In genomic region chr1:154777151-154777550, GRCh38 we compare ENCODE assay signal across 11 cellular contexts.
"Had no signal": no experiment of that assay in that cellular context is flagged by ENCODE, and none has a peak within 500 bp of the region (broad histone marks: within the 10 kb centered on the region; RNA-seq: fewer than 3 reads in every experiment).

No MANE protein-coding gene starts in this region.

- DNase-seq: activated CD4-positive, alpha-beta T cell treated with anti-CD3 and anti-CD28 coated beads, Interleukin-2, amount 50 U/mL, for 48 hours; cortex of kidney; effector CD8-positive, alpha-beta T cell; left ventricle myocardium inferior; mesenchymal stem cell; T-helper 2 cell; transverse colon had no signal

- H3K27ac ChIP-seq: epithelial cell of prostate, left ventricle myocardium inferior, transverse colon had no signal

- H3K9me3 ChIP-seq: transverse colon had no signal

- H3K4me3 Mint-ChIP-seq: activated naive CD8-positive, alpha-beta T cell; nephron had no signal

- H3K4me3 ChIP-seq: left ventricle myocardium inferior, transverse colon had no signal

- H3K36me3 ChIP-seq: transverse colon had no signal

- H3K27me3 Mint-ChIP-seq: activated naive CD8-positive, alpha-beta T cell had no signal

- H3K27me3 ChIP-seq: transverse colon had no signal

- ATAC-seq: activated CD4-positive, CD25-positive, alpha-beta regulatory T cell treated with anti-CD3 and anti-CD28 coated beads, Interleukin-2, amount 50 U/mL, for 24 hours had no signal

- H3K27ac Mint-ChIP-seq: activated naive CD8-positive, alpha-beta T cell; nephron had no signal

- H3K9me3 Mint-ChIP-seq: nephron had no signal

- H3K4me1 ChIP-seq: left ventricle myocardium inferior, transverse colon had no signal

- H3K36me3 Mint-ChIP-seq: activated naive CD8-positive, alpha-beta T cell had no signal
